ENCODE assay signal across 33 cellular contexts in the genomic region with DNA sequence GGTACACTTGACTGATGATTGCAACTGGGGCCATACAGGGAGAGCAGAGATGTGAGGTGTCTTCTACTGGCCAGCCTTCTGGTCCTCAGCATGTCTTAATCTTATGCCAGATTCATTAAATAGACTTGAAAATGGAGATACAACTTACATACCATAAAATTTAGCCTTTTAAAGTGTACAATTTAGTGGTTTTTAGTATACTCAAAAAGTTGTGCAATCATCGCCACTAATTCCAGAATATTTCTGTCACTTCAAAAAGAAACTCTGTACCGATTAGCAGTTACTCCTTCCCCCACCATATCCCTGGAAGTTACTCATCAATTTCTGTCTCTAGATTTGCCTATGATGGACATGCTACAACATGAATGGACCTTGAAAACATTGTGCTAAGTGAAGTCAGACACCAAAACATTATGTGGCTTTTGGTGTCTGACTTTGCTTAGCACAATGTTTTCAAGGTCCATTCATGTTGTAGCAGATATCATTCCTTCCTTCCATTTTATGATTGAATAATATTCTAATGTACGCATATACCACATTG. TPM values are rescaled to one million over a fixed set of nuclear protein-coding genes. Genes with fewer than 3 reads are reported as not detected.
DNase-seq lines count a peak whose midpoint lies in the region; ATAC-seq, FAIRE-seq and TF ChIP-seq lines count a peak whose summit lies in the region.
"Had no signal": no experiment of that assay in that cellular context is flagged by ENCODE, and none has a peak within 500 bp of the region (broad histone marks: within the 10 kb centered on the region; RNA-seq: fewer than 3 reads in every experiment).

No MANE protein-coding gene starts in this region.

- FAIRE-seq in HepG2 (lab: Jason Lieb, UNC) = no peak
- FAIRE-seq: islet of Langerhans had no signal

- peaks cover 16% of the 10 kb centered on the region for H3K9me3 Mint-ChIP-seq in GM23338
- H3K9me3 Mint-ChIP-seq in activated CD8-positive, alpha-beta memory T cell treated with anti-CD3 and anti-CD28 coated beads, Interleukin-2, amount 10 ng/mL, durations not matched to agents 7 days and 5 days (ENCODE audit: low read depth) = no peaks in the 10 kb centered on the region
- H3K9me3 Mint-ChIP-seq in nephron progenitor cell = peaks cover 41% of the 10 kb centered on the region
- H3K9me3 Mint-ChIP-seq: activated T-cell treated with anti-CD3 and anti-CD28 coated beads, Interleukin-2, amount 50 U/mL, for 4 hours; effector memory CD8-positive, alpha-beta T cell; stimulated activated naive CD8-positive, alpha-beta T cell treated with anti-CD3 and anti-CD28 coated beads, Interleukin-15, amount 100 ng/mL, for 72 hours had no signal

- H3K4me1 Mint-ChIP-seq in GM23338 = peaks cover 12% of the 10 kb centered on the region; the same call in 2 of the 3 replicates
- H3K4me1 Mint-ChIP-seq in activated CD8-positive, alpha-beta memory T cell treated with anti-CD3 and anti-CD28 coated beads, Interleukin-2, amount 10 ng/mL, durations not matched to agents 7 days and 5 days = no peaks in the 10 kb centered on the region
- H3K4me1 Mint-ChIP-seq in nephron progenitor cell = peaks cover 9% of the 10 kb centered on the region
- H3K4me1 Mint-ChIP-seq: stimulated activated naive CD8-positive, alpha-beta T cell treated with anti-CD3 and anti-CD28 coated beads, Interleukin-15, amount 100 ng/mL, for 72 hours; T-helper 17 cell had no signal

- no peaks in the 10 kb centered on the region for H4K20me1 ChIP-seq in GM23338 (replicated peaks; ENCODE audit: insufficient read depth)
- H4K20me1 ChIP-seq in HepG2 (ENCODE audit: insufficient read depth, low read length) = no peaks in the 10 kb centered on the region

- in situ Hi-C loops in HepG2 (cut with HindIII; ENCODE audit: extremely low pct_ligation_motif_present, low pct_unique_long_range_greater_than_20kb) = no loop called here

- H3K9ac ChIP-seq in HepG2 (ENCODE audit: insufficient read depth, low read depth, low read length) = no peak overlapping the region
- H3K9ac ChIP-seq: parathyroid adenoma, SK-N-SH had no signal

- H3K27ac Mint-ChIP-seq in GM23338 = no peak overlapping the region
- no peak overlapping the region for H3K27ac Mint-ChIP-seq in activated CD8-positive, alpha-beta memory T cell treated with anti-CD3 and anti-CD28 coated beads, Interleukin-2, amount 10 ng/mL, durations not matched to agents 7 days and 5 days
- no peak overlapping the region for H3K27ac Mint-ChIP-seq in nephron progenitor cell
- H3K27ac Mint-ChIP-seq: effector memory CD8-positive, alpha-beta T cell; T-helper 17 cell had no signal

- TF ChIP-seq EP300 in HepG2 (IDR thresholded peaks at IDR 0.05; ENCODE audit: low read depth in 2 of 2, low read length in 2 of 2) = no peak
- no peak for TF ChIP-seq EP300 in HepG2 (CRISPR knock-in tag; IDR thresholded peaks at IDR 0.05; ENCODE audit: borderline replicate concordance)

- DNase-seq in GM23338 (ENCODE audit: low spot score) (no peak), RWPE1 (ENCODE audit: low spot score) (peak; percentile 68), HepG2 (ENCODE audit: low spot score) (no peak), NCI-H774 (lab: John Stamatoyannopoulos, UW) (no peak), nephron progenitor cell (no peak)
- no peak for DNase-seq in activated CD8-positive, alpha-beta memory T cell treated with anti-CD3 and anti-CD28 coated beads, Interleukin-2, amount 10 ng/mL, durations not matched to agents 7 days and 5 days
- DNase-seq: activated CD4-positive, alpha-beta T cell treated with anti-CD3 and anti-CD28 coated beads for 4 hours; activated naive CD4-positive, alpha-beta T cell; activated T-cell treated with anti-CD3 and anti-CD28 coated beads, Interleukin-2, amount 50 U/mL, for 4 hours; amniotic stem cell; C1 segment of cervical spinal cord; Calu3; colonic mucosa; effector memory CD8-positive, alpha-beta T cell; esophagus squamous epithelium; gastrocnemius medialis; hypothalamus; left ventricle myocardium superior; mucosa of descending colon; NCI-H1048; NCI-H187; NCI-H2171 treated with DMSO at 0.1 percent for 48 hours; right cardiac atrium; SK-N-SH; stimulated activated naive CD8-positive, alpha-beta T cell treated with anti-CD3 and anti-CD28 coated beads, Interleukin-15, amount 100 ng/mL, for 72 hours; T-helper 17 cell; tibial artery had no signal

- H3K36me3 Mint-ChIP-seq in GM23338 (ENCODE audit: low read depth) (peaks cover 7% of the 10 kb centered on the region), nephron progenitor cell (ENCODE audit: low read depth) (peaks cover 17% of the 10 kb centered on the region)
- no peaks in the 10 kb centered on the region for H3K36me3 Mint-ChIP-seq in activated CD8-positive, alpha-beta memory T cell treated with anti-CD3 and anti-CD28 coated beads, Interleukin-2, amount 10 ng/mL, durations not matched to agents 7 days and 5 days

- TF ChIP-seq RAD21 in HepG2 (CRISPR knock-in tag; IDR thresholded peaks at IDR 0.05) = no peak

- no TSS peak for BruUV-seq in HepG2 (replicated peaks; lab: Mats Ljungman, UMichigan)

- H3F3A ChIP-seq in GM23338 (replicated peaks; ENCODE audit: low read depth) = no peaks in the 10 kb centered on the region

- H3K9me3 ChIP-seq in HepG2 (ENCODE audit: low read length) = no peaks in the 10 kb centered on the region
- H3K9me3 ChIP-seq: colonic mucosa, esophagus squamous epithelium, gastrocnemius medialis, HAP-1, mucosa of descending colon, SK-N-SH, tibial artery had no signal

- no peak overlapping the region for H3K27ac ChIP-seq in GM23338 (ENCODE audit: low read depth)
- H3K27ac ChIP-seq in RWPE1 = no peak overlapping the region
- H3K27ac ChIP-seq in HepG2 (ENCODE audit: extremely low read length, insufficient read depth, low read length) = no peak overlapping the region
- H3K27ac ChIP-seq: colonic mucosa, esophagus squamous epithelium, gastrocnemius medialis, parathyroid adenoma, tibial artery had no signal

- H3K79me2 ChIP-seq in GM23338 (replicated peaks; ENCODE audit: insufficient read depth) (no peaks in the 10 kb centered on the region), HepG2 (ENCODE audit: insufficient read depth, low read length) (no peaks in the 10 kb centered on the region)
- H3K79me2 ChIP-seq: parathyroid adenoma had no signal

- H3K27me3 ChIP-seq in GM23338 (ENCODE audit: insufficient read depth) (no peaks in the 10 kb centered on the region), HepG2 (ENCODE audit: control insufficient read depth in 1 of 2, insufficient read depth in 2 of 2, low read length in 2 of 2) (no peaks in the 10 kb centered on the region)
- H3K27me3 ChIP-seq: colonic mucosa, esophagus squamous epithelium, gastrocnemius medialis, tibial artery had no signal

- no peak for TF ChIP-seq POLR2A in HepG2 (IDR thresholded peaks at IDR 0.05; ENCODE audit: insufficient read depth in 1 of 2, low read depth in 2 of 2, low read length in 2 of 2)

- H3K9me2 ChIP-seq in GM23338 (ENCODE audit: insufficient read depth) = 0 out of 2 replicates have a peak, but pooled peaks cover 2% of the 10 kb centered on the region
- H3K9me2 ChIP-seq: SK-N-SH had no signal

- H2AFZ ChIP-seq in GM23338 (peak overlapping the region; percentile 72; the same call in 1 of the 2 replicates), HepG2 (ENCODE audit: low read length) (no peak overlapping the region)
- H2AFZ ChIP-seq: parathyroid adenoma had no signal

- intact Hi-C loops in HepG2 (cut with micrococcal nuclease; ENCODE audit: unreplicated experiment) = no loop called here

- H3K4me2 ChIP-seq in GM23338 = no peak overlapping the region
- H3K4me2 ChIP-seq in HepG2 (ENCODE audit: low read depth, low read length) = no peak overlapping the region
- H3K4me2 ChIP-seq: SK-N-SH had no signal

- H3K4me3 ChIP-seq in GM23338 = no peak overlapping the region
- no peak overlapping the region for H3K4me3 ChIP-seq in HepG2 (replicated peaks in 1 of 3; ENCODE audit: insufficient read depth in 1 of 3, low read depth in 2 of 3, low read length in 3 of 3)
- H3K4me3 ChIP-seq: colonic mucosa, esophagus squamous epithelium, gastrocnemius medialis, HAP-1, mucosa of descending colon, tibial artery had no signal

- H3K4me3 Mint-ChIP-seq in GM23338 = no peak overlapping the region
- no peak overlapping the region for H3K4me3 Mint-ChIP-seq in activated CD8-positive, alpha-beta memory T cell treated with anti-CD3 and anti-CD28 coated beads, Interleukin-2, amount 10 ng/mL, durations not matched to agents 7 days and 5 days
- no peak overlapping the region for H3K4me3 Mint-ChIP-seq in nephron progenitor cell
- H3K4me3 Mint-ChIP-seq: activated T-cell treated with anti-CD3 and anti-CD28 coated beads, Interleukin-2, amount 50 U/mL, for 4 hours; effector memory CD8-positive, alpha-beta T cell; stimulated activated naive CD8-positive, alpha-beta T cell treated with anti-CD3 and anti-CD28 coated beads, Interleukin-15, amount 100 ng/mL, for 72 hours; T-helper 17 cell had no signal

- peak; percentile 9 for ATAC-seq in GM18502 (IDR thresholded peaks at IDR 0.05; ENCODE audit: poor library complexity, unreplicated experiment)
- no peak for ATAC-seq in GM23338
- ATAC-seq in HepG2 = no peak
- no peak for ATAC-seq in HG02852 (IDR thresholded peaks at IDR 0.05; ENCODE audit: unreplicated experiment)
- ATAC-seq in activated CD8-positive, alpha-beta memory T cell treated with anti-CD3 and anti-CD28 coated beads, Interleukin-2, amount 10 ng/mL, durations not matched to agents 7 days and 5 days = no peak
- ATAC-seq: activated T-cell treated with anti-CD3 and anti-CD28 coated beads, Interleukin-2, amount 50 U/mL, for 4 hours; effector memory CD8-positive, alpha-beta T cell; gastrocnemius medialis; left ventricle myocardium superior; mucosa of descending colon; right cardiac atrium; stimulated activated naive CD8-positive, alpha-beta T cell treated with anti-CD3 and anti-CD28 coated beads, Interleukin-15, amount 100 ng/mL, for 72 hours; T-helper 17 cell had no signal

- no peaks in the 10 kb centered on the region for H3K36me3 ChIP-seq in GM23338 (ENCODE audit: insufficient read depth)
- no peaks in the 10 kb centered on the region for H3K36me3 ChIP-seq in HepG2 (replicated peaks in 1 of 2; ENCODE audit: control insufficient read depth in 1 of 2, insufficient read depth in 2 of 2, low read length in 2 of 2)
- H3K36me3 ChIP-seq: colonic mucosa, esophagus squamous epithelium, gastrocnemius medialis, HAP-1, tibial artery had no signal

- CTCF ChIA-PET in RWPE1 (lab: Yijun Ruan, JAX) = no interaction called here
- CTCF ChIA-PET in HepG2 (lab: Yijun Ruan, JAX; ENCODE audit: low intra/inter-chr PET ratio, low total read pairs) = no interaction called here
- CTCF ChIA-PET in activated CD8-positive, alpha-beta memory T cell treated with anti-CD3 and anti-CD28 coated beads, Interleukin-2, amount 10 ng/mL, durations not matched to agents 7 days and 5 days (lab: Charles Lee) = no interaction called here

- H3K4me1 ChIP-seq in GM23338 (ENCODE audit: insufficient read depth) (no peaks in the 10 kb centered on the region), HepG2 (ENCODE audit: insufficient read depth, low read length) (no peaks in the 10 kb centered on the region)
- H3K4me1 ChIP-seq: colonic mucosa, esophagus squamous epithelium, gastrocnemius medialis, HAP-1, parathyroid adenoma, tibial artery had no signal

- 30% methylated on average over 3 of the region's 3 CpGs for WGBS in HepG2 (ENCODE audit: low lambda C conversion rate)

- TF ChIP-seq CTCF in GM23338 (conservative IDR thresholded peaks at IDR 0.05; ENCODE audit: low read depth in 2 of 2) (no peak), RWPE1 (conservative IDR thresholded peaks at IDR 0.05; ENCODE audit: low read depth) (no peak), HepG2 (CRISPR knock-in tag; IDR thresholded peaks at IDR 0.05) (no peak), nephron progenitor cell (IDR thresholded peaks at IDR 0.05) (no peak)

- H3K27me3 Mint-ChIP-seq in GM23338 (ENCODE audit: insufficient read depth, low read depth, poor library complexity) (peaks cover 6% of the 10 kb centered on the region), nephron progenitor cell (ENCODE audit: low read depth, poor library complexity) (no peaks in the 10 kb centered on the region)
- H3K27me3 Mint-ChIP-seq in activated CD8-positive, alpha-beta memory T cell treated with anti-CD3 and anti-CD28 coated beads, Interleukin-2, amount 10 ng/mL, durations not matched to agents 7 days and 5 days = peaks cover 3% of the 10 kb centered on the region
- H3K27me3 Mint-ChIP-seq: stimulated activated naive CD8-positive, alpha-beta T cell treated with anti-CD3 and anti-CD28 coated beads, Interleukin-15, amount 100 ng/mL, for 72 hours had no signal

- POLR2A ChIA-PET in RWPE1 (lab: Yijun Ruan, JAX; ENCODE audit: low non-redundant PET) = no interaction called here
- POLR2A ChIA-PET in HepG2 (lab: Yijun Ruan, JAX) = no interaction called here

RNA-seq across cellular contexts. Expression of a gene that starts 53.0 kb away (rescaled TPM):
- total RNA-seq in GM23338 (2014; rRNA removed; shearing (Covaris generic)) = not detected in 2 replicates
- polyA plus RNA-seq in GM23338 (2016; fragmentation: Nextera tagmentation; extraction: Ambion mirVana) (0.08 TPM in 1 of 2 replicates, not detected in the other), HepG2 (2011; rRNA removed) (not detected in 2 replicates)
- not detected in 2 replicates for total RNA-seq in HepG2 (2016; rRNA removed; fragmentation: Illumina TruSeq; extraction: Trizol)
- 0.09 TPM in 1 of 2 replicates, not detected in the other for total RNA-seq in HepG2 (2016; cell fraction: cytosol; rRNA removed; fragmentation: Illumina TruSeq; extraction: Trizol; ENCODE audit: low read depth)
- total RNA-seq in HepG2 (2016; cell fraction: insoluble cytoplasmic fraction; rRNA removed; fragmentation: Illumina TruSeq; extraction: Trizol) = not detected in 2 replicates
- total RNA-seq in HepG2 (2016; cell fraction: membrane; rRNA removed; fragmentation: Illumina TruSeq; extraction: Trizol) = not detected in 2 replicates
- total RNA-seq in HepG2 (2016; cell fraction: nucleus; rRNA removed; fragmentation: Illumina TruSeq; extraction: Trizol) = 0.09 TPM in 1 of 2 replicates, not detected in the other
- not detected in 2 replicates for polyA plus RNA-seq in HepG2 (2011; cell fraction: cytosol; rRNA removed)
- 0.03 TPM in 1 of 2 replicates, not detected in the other for polyA plus RNA-seq in HepG2 (2011; cell fraction: nucleus; rRNA removed)
- not detected in 2 replicates for polyA plus RNA-seq in HepG2 (2012)
- not detected in 2 replicates for polyA plus RNA-seq in HepG2 (2016; cell fraction: cytosol; fragmentation: Illumina TruSeq; extraction: Trizol; ENCODE audit: low read depth)
- not detected in 2 replicates for polyA plus RNA-seq in HepG2 (2016; cell fraction: insoluble cytoplasmic fraction; fragmentation: Illumina TruSeq; extraction: Trizol; ENCODE audit: low read depth)
- not detected in 2 replicates for polyA plus RNA-seq in HepG2 (2016; cell fraction: membrane; fragmentation: Illumina TruSeq; extraction: Trizol; ENCODE audit: low read depth)
- polyA plus RNA-seq in HepG2 (2016; cell fraction: nucleus; fragmentation: Illumina TruSeq; extraction: Trizol; ENCODE audit: insufficient read depth, low read depth) = not detected in 2 replicates
- 0.04 and 0.12 TPM in 2 replicates for polyA minus RNA-seq in HepG2 (2011; rRNA and poly(A)+ RNA removed; ENCODE audit: low replicate concordance)
- polyA minus RNA-seq in HepG2 (2011; cell fraction: cytosol; rRNA and poly(A)+ RNA removed) = not detected in 2 replicates
- polyA minus RNA-seq in HepG2 (2011; cell fraction: nucleus; rRNA and poly(A)+ RNA removed) = not detected in 2 replicates
- under 1 TPM in 1 of 2 experiments, not detected in 1; 0.09 TPM for total RNA-seq in activated CD8-positive, alpha-beta memory T cell treated with anti-CD3 and anti-CD28 coated beads, Interleukin-2, amount 10 ng/mL, durations not matched to agents 7 days and 5 days
- total RNA-seq: Calu3, colonic mucosa, gastrocnemius medialis, left ventricle myocardium superior, LHCN-M2, mucosa of descending colon, right cardiac atrium had no signal
- polyA plus RNA-seq: right cardiac atrium, SK-N-SH had no signal
